Comparison of ENCODE assay signal across 25 cellular contexts in genomic region chrX:133754657-133755056, GRCh38.
"Had no signal": no experiment of that assay in that cellular context is flagged by ENCODE, and none has a peak within 500 bp of the region (broad histone marks: within the 10 kb centered on the region; RNA-seq: fewer than 3 reads in every experiment).

No MANE protein-coding gene starts in this region.

- H3K36me3 ChIP-seq: esophagus squamous epithelium, gastrocnemius medialis, heart right ventricle, left lung, lower lobe of right lung had no signal

- H3K4me3 Mint-ChIP-seq: dendritic cell treated with granulocyte-macrophage colony-stimulating factor and Interleukin-4, amounts not matched to agents 40 ng/mL and 50 ng/mL, for 4 days; effector memory CD8-positive, alpha-beta T cell; endodermal cell; mesothelial cell of epicardium; naive B cell; naive thymus-derived CD8-positive, alpha-beta T cell had no signal

- H3K9me3 Mint-ChIP-seq: dendritic cell treated with granulocyte-macrophage colony-stimulating factor and Interleukin-4, amounts not matched to agents 40 ng/mL and 50 ng/mL, for 4 days; effector memory CD8-positive, alpha-beta T cell; endodermal cell; naive B cell had no signal

- H3K4me3 ChIP-seq: esophagus squamous epithelium, gastrocnemius medialis, heart right ventricle, left lung, lower lobe of right lung, mucosa of descending colon had no signal

- DNase-seq: cortex of kidney; effector CD8-positive, alpha-beta T cell; effector memory CD8-positive, alpha-beta T cell; endodermal cell; erythroblast; esophagus squamous epithelium; foreskin fibroblast; foreskin melanocyte; gastrocnemius medialis; glutamatergic neuron; head of caudate nucleus; heart right ventricle; hippocampal formation; left cardiac atrium; left lung; left ventricle myocardium superior; lower lobe of right lung; mesenchymal stem cell; mucosa of descending colon; naive B cell; naive thymus-derived CD8-positive, alpha-beta T cell had no signal

- H3K27ac ChIP-seq: epithelial cell of prostate, esophagus squamous epithelium, gastrocnemius medialis, heart right ventricle, left lung, lower lobe of right lung had no signal

- H3K4me1 ChIP-seq: esophagus squamous epithelium, gastrocnemius medialis, heart right ventricle, left lung, lower lobe of right lung had no signal

- H3K9me3 ChIP-seq: esophagus squamous epithelium, gastrocnemius medialis, heart right ventricle, left lung, lower lobe of right lung, mucosa of descending colon had no signal

- ATAC-seq: effector memory CD8-positive, alpha-beta T cell; esophagus mucosa; gastrocnemius medialis; heart right ventricle; left cardiac atrium; left lung; left ventricle myocardium superior; lower lobe of right lung; mucosa of descending colon; naive thymus-derived CD8-positive, alpha-beta T cell had no signal

- H3K27ac Mint-ChIP-seq: dendritic cell treated with granulocyte-macrophage colony-stimulating factor and Interleukin-4, amounts not matched to agents 40 ng/mL and 50 ng/mL, for 4 days; effector memory CD8-positive, alpha-beta T cell; endodermal cell; mesothelial cell of epicardium; naive thymus-derived CD8-positive, alpha-beta T cell had no signal

- H3K27me3 ChIP-seq: esophagus squamous epithelium, gastrocnemius medialis had no signal

- H3K36me3 Mint-ChIP-seq: naive B cell had no signal

- H3K27me3 Mint-ChIP-seq: dendritic cell treated with granulocyte-macrophage colony-stimulating factor and Interleukin-4, amounts not matched to agents 40 ng/mL and 50 ng/mL, for 4 days; effector memory CD8-positive, alpha-beta T cell; naive B cell; naive thymus-derived CD8-positive, alpha-beta T cell had no signal

- H3K4me1 Mint-ChIP-seq: endodermal cell, naive B cell had no signal
